In the genomic region with DNA sequence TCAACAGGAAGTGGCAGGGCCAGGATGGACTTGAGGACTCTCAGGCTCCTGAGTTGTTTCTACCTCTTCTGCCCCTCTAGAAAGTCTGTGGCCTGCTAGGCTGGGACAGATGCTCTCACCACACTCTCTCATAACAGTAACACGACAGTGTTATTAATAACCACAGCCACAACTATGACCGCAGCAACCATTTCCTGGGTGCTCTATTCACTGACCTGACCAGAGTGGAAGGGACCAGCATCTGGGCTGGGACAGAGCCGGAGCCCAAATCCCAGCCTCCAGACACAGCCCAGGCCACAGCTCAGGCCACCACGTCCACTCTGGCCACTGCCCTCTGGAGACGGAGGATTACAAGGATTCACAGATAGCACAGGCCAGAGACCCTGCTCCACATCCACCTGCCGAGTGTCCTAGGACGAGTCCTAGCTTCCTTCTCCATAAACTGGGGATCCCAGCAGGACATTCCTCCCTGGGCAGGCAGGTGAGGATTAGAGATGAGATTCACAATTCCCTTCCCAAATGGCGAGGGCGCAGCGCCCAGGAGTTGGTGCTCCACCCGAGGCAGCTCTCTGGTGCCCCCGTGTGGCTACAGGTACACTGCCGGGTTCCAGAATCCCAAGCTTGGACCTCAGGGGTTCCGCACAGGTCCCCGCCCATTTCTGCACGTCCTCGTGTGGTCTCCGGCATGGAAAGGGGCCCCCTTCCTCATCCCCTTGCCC, we compare ENCODE assay signal across 9 cellular contexts. TPM values are rescaled to one million over a fixed set of nuclear protein-coding genes. Genes with fewer than 3 reads are reported as not detected.
A peak's percentile ranks its signal among the peaks of the same experiment; 100 is the strongest.
DNase-seq lines count a peak whose midpoint lies in the region; ATAC-seq and TF ChIP-seq lines count a peak whose summit lies in the region.
"Had no signal": no experiment of that assay in that cellular context is flagged by ENCODE, and none has a peak within 500 bp of the region (broad histone marks: within the 10 kb centered on the region; RNA-seq: fewer than 3 reads in every experiment).

No MANE protein-coding gene starts in this region.

- H3K4me1 ChIP-seq in lung (ENCODE audit: control insufficient read depth in 2 of 2, insufficient read depth in 2 of 2, low read length in 2 of 2), result no peaks in the 10 kb centered on the region
- no peaks in the 10 kb centered on the region for H3K4me1 ChIP-seq in stomach

- H3K4me1 Mint-ChIP-seq in chondrocyte (ENCODE audit: low read depth), result no peaks in the 10 kb centered on the region

- peaks cover 1% of the 10 kb centered on the region for H3K36me3 Mint-ChIP-seq in chondrocyte (ENCODE audit: low read depth)

- H3K27ac Mint-ChIP-seq in chondrocyte (ENCODE audit: unreplicated experiment), result no peak overlapping the region
- H3K27ac Mint-ChIP-seq: T-helper 1 cell treated with Interleukin-12 subunit alpha and Interleukin-12 subunit beta and Interleukin-4 antibody, amounts not matched to agents 30 μg/mL and 1 μg/mL, for 36 hours had no signal

- WGBS in lung, 2 donors, result 23 to 28% methylated on average over 18 of the region's 18 CpGs
- 19 to 31% (median 26%) methylated on average over 13 to 18 of the region's 18 CpGs for WGBS in stomach, 5 donors

- TF ChIP-seq CTCF in LNCaP clone FGC (IDR thresholded peaks at IDR 0.05; ENCODE audit: control insufficient read depth, extremely low read depth, insufficient read depth) (peak; percentile 68), chondrocyte (IDR thresholded peaks at IDR 0.05) (peak; percentile 88), lung (IDR thresholded peaks at IDR 0.05; ENCODE audit: control extremely low read depth, extremely low read depth) (peak; percentile 36), stomach (IDR thresholded peaks at IDR 0.05) (peak in 4 of 7 experiments; percentile 43 to 74 (median 58))

- no peak overlapping the region for H3K4me3 Mint-ChIP-seq in chondrocyte (ENCODE audit: unreplicated experiment)
- H3K4me3 Mint-ChIP-seq: T-helper 1 cell treated with Interleukin-12 subunit alpha and Interleukin-12 subunit beta and Interleukin-4 antibody, amounts not matched to agents 30 μg/mL and 1 μg/mL, for 36 hours had no signal

- DNase-seq in Daoy (ENCODE audit: low read depth) (peak; percentile 65), LNCaP clone FGC (ENCODE audit: low read depth) (no peak), UCSD-AML1 (lab: John Stamatoyannopoulos, UW; ENCODE audit: unreplicated experiment) (peak; percentile 65), chondrocyte (ENCODE audit: low spot score) (peak; percentile 73), lung (ENCODE audit: low spot score) (peak; percentile 48), stomach (peak; percentile 57)

- intact Hi-C loops in stomach (cut with DNase I; ENCODE audit: low total_unique reads), result no loop called here

- no peaks in the 10 kb centered on the region for H3K9me3 Mint-ChIP-seq in chondrocyte (ENCODE audit: low read depth)
- H3K9me3 Mint-ChIP-seq: T-helper 1 cell treated with Interleukin-12 subunit alpha and Interleukin-12 subunit beta and Interleukin-4 antibody, amounts not matched to agents 30 μg/mL and 1 μg/mL, for 36 hours had no signal

- H3K27ac ChIP-seq in lung (ENCODE audit: low read depth in 1 of 2, low read length in 1 of 2) (no peak overlapping the region), stomach (no peak overlapping the region)

- TF ChIP-seq EP300 in stomach (IDR thresholded peaks at IDR 0.05), result no peak

- H3K9me3 ChIP-seq in lung (ENCODE audit: control insufficient read depth in 2 of 2, insufficient read depth in 1 of 2, low read length in 1 of 2) (peaks cover 0 to 5% of the 10 kb centered on the region in 2 donors), stomach (no peaks in the 10 kb centered on the region)

- H3K4me3 ChIP-seq in LNCaP clone FGC (ENCODE audit: low read depth, low read length), result no peak overlapping the region
- no peak overlapping the region for H3K4me3 ChIP-seq in lung
- no peak overlapping the region for H3K4me3 ChIP-seq in stomach

- no peak for TF ChIP-seq POLR2A in stomach (IDR thresholded peaks at IDR 0.05)

- H3K27me3 Mint-ChIP-seq in chondrocyte (ENCODE audit: low read depth), result peaks cover 35% of the 10 kb centered on the region

- H3K27me3 ChIP-seq in lung (ENCODE audit: control insufficient read depth, insufficient read depth) (no peaks in the 10 kb centered on the region), stomach (peaks cover 3 to 91% (median 27%) of the 10 kb centered on the region in 3 donors)

- ATAC-seq in GM21529 (IDR thresholded peaks at IDR 0.05; ENCODE audit: unreplicated experiment) (peak; percentile 84), lung (ENCODE audit: insufficient read depth, low FRiP score) (no peak), GM18861 (IDR thresholded peaks at IDR 0.05; ENCODE audit: unreplicated experiment) (no peak)

- H3K36me3 ChIP-seq in lung (ENCODE audit: control insufficient read depth in 2 of 2, insufficient read depth in 2 of 2, low read length in 2 of 2) (no peaks in the 10 kb centered on the region), stomach (no peaks in the 10 kb centered on the region)

RNA-seq across cellular contexts. Expression of a gene that starts 7.1 kb away (rescaled TPM):
- total RNA-seq in Daoy (2014; rRNA removed; shearing (Covaris generic)), result not detected in 2 replicates
- total RNA-seq in chondrocyte (not detected in 3 replicates), lung (not detected), stomach (not detected)
- polyA plus RNA-seq in lung (not detected), stomach (not detected)

RNA-seq across cellular contexts. Expression of a gene that starts 22.4 kb away (rescaled TPM):
- total RNA-seq in Daoy (2014; rRNA removed; shearing (Covaris generic)), result 1.0 and 2.2 TPM in 2 replicates
- 0.68 to 3.3 TPM (median 2.9 TPM) in 3 replicates for total RNA-seq in chondrocyte
- under 1 TPM in 1 of 2 donors, not detected in 1; 0.31 TPM for total RNA-seq in lung
- under 1 TPM; 0.06 to 0.26 TPM for polyA plus RNA-seq in lung
- total RNA-seq in stomach, result 1 to 10 TPM in 2 of 5 donors, not detected in 3; 1.0 to 2.2 TPM
- under 1 TPM in 2 of 3 donors, not detected in 1; 0.12 to 0.53 TPM for polyA plus RNA-seq in stomach

RNA-seq across cellular contexts. Expression of a gene that starts 38.8 kb away (rescaled TPM):
- total RNA-seq in Daoy (2014; rRNA removed; shearing (Covaris generic)), result 1.4 and 4.2 TPM in 2 replicates
- total RNA-seq in chondrocyte, result 2.5 to 3.5 TPM (median 2.5 TPM) in 3 replicates
- 1 to 10 TPM in 1 of 2 donors, under 1 TPM in 1; 0.88 to 2.2 TPM for total RNA-seq in lung
- polyA plus RNA-seq in lung, result 1 to 10 TPM in 1 of 2 donors, under 1 TPM in 1; 0.41 to 1.1 TPM
- total RNA-seq in stomach, result under 1 TPM in 2 of 5 donors, not detected in 3; 0.58 to 0.73 TPM
- polyA plus RNA-seq in stomach, result under 1 TPM in 2 of 3 donors, not detected in 1; 0.12 to 0.35 TPM

Comparison
In these comparisons a context has a peak if more than half of its experiments do, and no peak if none do; other contexts are left out.
1. CTCF ChIP-seq: peak in every context shown above with its lines; median percentile 88 in chondrocyte; 68 in LNCaP clone FGC; 58 in stomach; 36 in lung.